16 cellular contexts compared by ENCODE assay signal in genomic region chr12:70249903-70250302, GRCh38. TPM values are rescaled to one million over a fixed set of nuclear protein-coding genes. Genes with fewer than 3 reads are reported as not detected.
DNase-seq lines count a peak whose midpoint lies in the region; ATAC-seq and TF ChIP-seq lines count a peak whose summit lies in the region.
"Had no signal": no experiment of that assay in that cellular context is flagged by ENCODE, and none has a peak within 500 bp of the region (broad histone marks: within the 10 kb centered on the region; RNA-seq: fewer than 3 reads in every experiment).

No MANE protein-coding gene starts in this region.

- peaks cover 100% of the 10 kb centered on the region for H3K79me2 ChIP-seq in DOHH2 (ENCODE audit: control insufficient read depth, low read length)
- H3K79me2 ChIP-seq in Karpas-422 (ENCODE audit: low read length): peaks cover 98% of the 10 kb centered on the region

- peak overlapping the region; percentile 29 for H3K4me3 ChIP-seq in DOHH2 (ENCODE audit: low read length)
- H3K4me3 ChIP-seq in Karpas-422 (ENCODE audit: low read length): no peak overlapping the region
- H3K4me3 ChIP-seq in psoas muscle: peak overlapping the region; percentile 4
- H3K4me3 ChIP-seq: GM12878 had no signal

- ATAC-seq in WTC11: no peak
- ATAC-seq in psoas muscle: no peak
- ATAC-seq in HG02610 (IDR thresholded peaks at IDR 0.05; ENCODE audit: unreplicated experiment): no peak
- ATAC-seq: CD8-positive, alpha-beta T cell; GM12878; HCT116 had no signal

- H3K9me3 Mint-ChIP-seq in WTC11 (no peaks in the 10 kb centered on the region), HFFc6 (no peaks in the 10 kb centered on the region)
- H3K9me3 Mint-ChIP-seq: CD14-positive monocyte; CD8-positive, alpha-beta T cell; IgD-negative memory B cell had no signal

- no peaks in the 10 kb centered on the region for H3K9me3 ChIP-seq in DOHH2 (ENCODE audit: control insufficient read depth, insufficient read depth, low read length)
- H3K9me3 ChIP-seq in Karpas-422 (ENCODE audit: low read length): no peaks in the 10 kb centered on the region
- H3K9me3 ChIP-seq in psoas muscle: no peaks in the 10 kb centered on the region

- CTCF ChIA-PET in WTC11 (lab: Charles Lee): no interaction called here

- no peak overlapping the region for H3K4me3 Mint-ChIP-seq in WTC11
- H3K4me3 Mint-ChIP-seq in HFFc6: no peak overlapping the region
- H3K4me3 Mint-ChIP-seq: CD14-positive monocyte; CD8-positive, alpha-beta T cell had no signal

- H3K27me3 Mint-ChIP-seq in WTC11 (ENCODE audit: low read depth) (no peaks in the 10 kb centered on the region), HFFc6 (ENCODE audit: insufficient read depth) (no peaks in the 10 kb centered on the region; the same call in 1 of the 2 replicates)
- H3K27me3 Mint-ChIP-seq: IgD-negative memory B cell had no signal

- H3K27ac Mint-ChIP-seq in WTC11 (peak overlapping the region; percentile 19; the same call in 1 of the 2 replicates), HFFc6 (no peak overlapping the region)
- H3K27ac Mint-ChIP-seq: CD8-positive, alpha-beta T cell had no signal

- H3K36me3 ChIP-seq in DOHH2 (ENCODE audit: control insufficient read depth, low read length) (peaks cover 68% of the 10 kb centered on the region), Karpas-422 (ENCODE audit: insufficient read depth, low read length) (peaks cover 61% of the 10 kb centered on the region), psoas muscle (ENCODE audit: insufficient read depth in 1 of 2, low read depth in 1 of 2) (no peaks in the 10 kb centered on the region)

- H3F3A ChIP-seq in DOHH2 (ENCODE audit: control insufficient read depth, insufficient read depth): peaks cover 9% of the 10 kb centered on the region

- H4K20me1 ChIP-seq in DOHH2 (ENCODE audit: control insufficient read depth, insufficient read depth, low read depth, low read length) (peaks cover 6% of the 10 kb centered on the region; the same call in 1 of the 2 replicates), Karpas-422 (ENCODE audit: insufficient read depth, low read depth, low read length) (no peaks in the 10 kb centered on the region)

- H3K27me3 ChIP-seq in DOHH2 (ENCODE audit: control insufficient read depth, low read length) (no peaks in the 10 kb centered on the region), Karpas-422 (ENCODE audit: low read length) (no peaks in the 10 kb centered on the region), psoas muscle (ENCODE audit: insufficient read depth in 3 of 3, low read length in 2 of 3) (no peaks in the 10 kb centered on the region)

- H3K9me2 ChIP-seq in DOHH2 (replicated peaks; ENCODE audit: control insufficient read depth, low read length) (no peaks in the 10 kb centered on the region), Karpas-422 (replicated peaks; ENCODE audit: insufficient read depth, low read length) (no peaks in the 10 kb centered on the region)

- peaks cover 84% of the 10 kb centered on the region for H3K4me1 Mint-ChIP-seq in WTC11
- H3K4me1 Mint-ChIP-seq in HFFc6 (ENCODE audit: low read depth): peaks cover 96% of the 10 kb centered on the region

- peak overlapping the region; percentile 17 for H3K27ac ChIP-seq in DOHH2 (ENCODE audit: low read depth, low read length)
- peak overlapping the region; percentile 59 for H3K27ac ChIP-seq in Karpas-422 (ENCODE audit: low read length)
- H3K27ac ChIP-seq in psoas muscle: no peak overlapping the region
- H3K27ac ChIP-seq: KMS-11 had no signal

- H3K9ac ChIP-seq in Karpas-422 (ENCODE audit: low read length): no peak overlapping the region
- H3K9ac ChIP-seq: KMS-11 had no signal

- DNase-seq in Karpas-422: no peak
- no peak for DNase-seq in WTC11 (ENCODE audit: low spot score)
- no peak for DNase-seq in psoas muscle
- no peak for DNase-seq in HFFc6
- no peak for DNase-seq in GM19240 (ENCODE audit: insufficient read length, low spot score)
- DNase-seq in GM13977 (ENCODE audit: low spot score): no peak
- DNase-seq: CD8-positive, alpha-beta T cell; COR-L47; DMS153 had no signal

- WGBS in psoas muscle, 3 donors: 37 to 54% (median 37%) methylated on average over 2 of the region's 2 CpGs

- H3K4me1 ChIP-seq in DOHH2 (ENCODE audit: control insufficient read depth, low read length) (peaks cover 95% of the 10 kb centered on the region), Karpas-422 (ENCODE audit: low read length) (peaks cover 95% of the 10 kb centered on the region), psoas muscle (peaks cover 79% of the 10 kb centered on the region)

- peak overlapping the region; percentile 41 for H3K4me2 ChIP-seq in DOHH2 (ENCODE audit: low read length)
- peak overlapping the region; percentile 21 for H3K4me2 ChIP-seq in Karpas-422 (ENCODE audit: low read depth, low read length, poor library complexity, severe bottlenecking)
- H3K4me2 ChIP-seq: KMS-11 had no signal

- intact Hi-C loops in psoas muscle (cut with DNase I): no loop called here

- POLR2A ChIA-PET in WTC11 (lab: Charles Lee): no interaction called here

- TF ChIP-seq CTCF in DOHH2 (IDR thresholded peaks at IDR 0.05; ENCODE audit: low read depth, low read length, poor library complexity, severe bottlenecking) (no peak), WTC11 (IDR thresholded peaks at IDR 0.05) (no peak), psoas muscle (IDR thresholded peaks at IDR 0.05) (no peak), HFFc6 (IDR thresholded peaks at IDR 0.05) (no peak), GM13977 (IDR thresholded peaks at IDR 0.05; ENCODE audit: extremely low read depth, insufficient read depth, missing control alignments) (no peak)

- H3K36me3 Mint-ChIP-seq in WTC11: peaks cover 3% of the 10 kb centered on the region
- H3K36me3 Mint-ChIP-seq in HFFc6 (ENCODE audit: low read depth): peaks cover 11% of the 10 kb centered on the region

- H2AFZ ChIP-seq in Karpas-422 (ENCODE audit: low read length): no peak overlapping the region

- in situ Hi-C loops in GM13977 (cut with MboI; ENCODE audit: low pct_unique_long_range_greater_than_20kb, low sequenced_read_pairs, unreplicated experiment): no loop called here

TF ChIP-seq in WTC11, 78 proteins besides CTCF, POLR2A, EP300 and RAD21 (continues in another document):
- TF ChIP-seq SP1 (CRISPR knock-in tag; conservative IDR thresholded peaks at IDR 0.05) (no peak), ATF3 (CRISPR knock-in tag; conservative IDR thresholded peaks at IDR 0.05) (no peak), ZNF232 (CRISPR knock-in tag; IDR thresholded peaks at IDR 0.05) (no peak), NR3C1 (CRISPR knock-in tag; conservative IDR thresholded peaks at IDR 0.05; ENCODE audit: low read depth) (no peak), ZNF281 (CRISPR knock-in tag; IDR thresholded peaks at IDR 0.05) (no peak), ELF4 (CRISPR knock-in tag; IDR thresholded peaks at IDR 0.05; ENCODE audit: low read depth) (no peak), PREB (CRISPR knock-in tag; IDR thresholded peaks at IDR 0.05; ENCODE audit: borderline replicate concordance) (no peak), ATF1 (CRISPR knock-in tag; IDR thresholded peaks at IDR 0.05) (no peak), USF1 (CRISPR knock-in tag; IDR thresholded peaks at IDR 0.05) (no peak)

RNA-seq across cellular contexts. Expression of gene CNOT2, which starts 6.7 kb away (rescaled TPM):
- total RNA-seq in Karpas-422 (2014; rRNA removed; shearing (Covaris generic); ENCODE audit: low replicate concordance): 218 and 289 TPM in 2 replicates
- 59.7 to 64.7 TPM (median 60.5 TPM) in 3 replicates for total RNA-seq in WTC11 (2021)
- 10 to 100 TPM; 28.5 to 46.3 (median 38.1) TPM for total RNA-seq in psoas muscle
- polyA plus RNA-seq in psoas muscle: 10 to 100 TPM; 28.9 to 43.0 (median 32.9) TPM
- total RNA-seq in HFFc6 (2021; fragmentation: NEBNext Ultra II Directional; extraction: Animal tissue kit (Norgen Biotek cat#: 25700)): 10 to 100 TPM; 45.0 to 54.2 (median 49.5) TPM
